20 cellular contexts compared by ENCODE assay signal in genomic region chr11:123461164-123461563, GRCh38.
A peak's percentile ranks its signal among the peaks of the same experiment; 100 is the strongest.
DNase-seq lines count a peak whose midpoint lies in the region; ATAC-seq lines count a peak whose summit lies in the region.
"Had no signal": no experiment of that assay in that cellular context is flagged by ENCODE, and none has a peak within 500 bp of the region (broad histone marks: within the 10 kb centered on the region; RNA-seq: fewer than 3 reads in every experiment).

No MANE protein-coding gene starts in this region.

- ATAC-seq in HG03432 (IDR thresholded peaks at IDR 0.05; ENCODE audit: unreplicated experiment) (no peak), HG02642 (IDR thresholded peaks at IDR 0.05; ENCODE audit: poor library complexity, unreplicated experiment) (no peak)
- ATAC-seq: body of pancreas; CD8-positive, alpha-beta T cell; stimulated activated naive CD8-positive, alpha-beta T cell treated with anti-CD3 and anti-CD28 coated beads, Interleukin-15, amount 100 ng/mL, for 72 hours had no signal

- DNase-seq in NCI-H1105 treated with DMSO at 0.1 percent for 48 hours (lab: John Stamatoyannopoulos, UW) (peak; percentile 19), NCI-H1105 (lab: John Stamatoyannopoulos, UW) (no peak), NCI-H2196 (lab: John Stamatoyannopoulos, UW; ENCODE audit: unreplicated experiment) (peak; percentile 66), globus pallidus (ENCODE audit: low spot score) (peak; percentile 22), pons (ENCODE audit: low spot score) (peak; percentile 52), NCI-H345 (lab: John Stamatoyannopoulos, UW) (no peak)
- DNase-seq: 8988T; activated CD4-positive, alpha-beta T cell treated with anti-CD3 and anti-CD28 coated beads, Interleukin-2, amount 10 ng/mL, durations not matched to agents 7 days and 5 days; activated naive CD4-positive, alpha-beta T cell treated with anti-CD3 and anti-CD28 coated beads, Interleukin-2, amount 50 U/mL, for 16 hours; CD8-positive, alpha-beta T cell; HFFc6; Karpas-422; mesenchymal stem cell; NCI-H146; NCI-H524; retina; stimulated activated naive CD8-positive, alpha-beta T cell treated with anti-CD3 and anti-CD28 coated beads, Interleukin-15, amount 100 ng/mL, for 72 hours had no signal

Comparison
In these comparisons a context has a peak if more than half of its experiments do, and no peak if none do; other contexts are left out.
1. DNase-seq: peak in NCI-H1105 treated with DMSO at 0.1 percent for 48 hours (single experiment), NCI-H2196 (single experiment), globus pallidus (single experiment) and pons (single experiment); none in NCI-H1105 (single experiment) and NCI-H345 (single experiment).